ENCODE assay signal across 8 cellular contexts in the genomic region with DNA sequence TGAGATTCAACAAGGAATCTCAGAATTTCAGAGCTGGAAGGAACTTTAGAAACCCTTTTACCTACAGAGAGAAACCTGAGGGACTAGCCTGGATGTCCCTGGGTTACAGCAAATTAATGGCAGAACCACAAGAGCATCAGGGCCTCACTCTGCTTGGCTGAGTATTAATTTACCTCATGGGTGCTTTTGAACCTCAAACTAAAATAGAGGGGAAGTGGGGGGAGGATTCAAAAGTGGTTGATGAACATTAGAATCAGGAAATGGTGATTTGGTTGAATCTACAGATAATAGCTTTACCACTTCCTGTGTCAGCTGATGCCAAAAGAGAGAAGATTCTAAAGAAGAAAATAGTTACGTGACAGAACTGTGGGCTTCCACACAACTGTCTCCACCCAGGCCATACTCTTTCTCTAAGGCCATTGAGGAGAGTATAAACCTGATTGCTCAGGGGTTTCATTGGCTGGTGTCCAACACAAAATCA. TPM values are rescaled to one million over a fixed set of nuclear protein-coding genes. Genes with fewer than 3 reads are reported as not detected.
DNase-seq lines count a peak whose midpoint lies in the region; ATAC-seq and TF ChIP-seq lines count a peak whose summit lies in the region.

No MANE protein-coding gene starts in this region.

- H3K4me1 ChIP-seq in Peyer's patch: peaks cover 0 to 15% (median 10%) of the 10 kb centered on the region in 4 donors
- peaks cover 42 to 97% (median 62%) of the 10 kb centered on the region in 6 donors for H3K4me1 ChIP-seq in spleen
- no peaks in the 10 kb centered on the region; a peak in 1 of 4 replicates for H3K4me1 ChIP-seq in SK-N-SH (ENCODE audit: control insufficient read depth in 1 of 2, insufficient read depth in 2 of 2, low read depth in 1 of 2, low read length in 1 of 2)

- TF ChIP-seq POLR2A in Peyer's patch (IDR thresholded peaks at IDR 0.05): no peak
- TF ChIP-seq POLR2A in spleen (IDR thresholded peaks at IDR 0.05): no peak

- H3K27me3 ChIP-seq in Peyer's patch (no peaks in the 10 kb centered on the region), spleen (replicated peaks in 1 of 7) (peaks cover 0 to 64% (median 0%) of the 10 kb centered on the region in 7 donors), SK-N-SH (ENCODE audit: insufficient read depth) (peaks cover 93% of the 10 kb centered on the region)

- no peak for TF ChIP-seq RAD21 in SK-N-SH (IDR thresholded peaks at IDR 0.05; ENCODE audit: low read length)

- H3F3A ChIP-seq in SK-N-SH (replicated peaks; ENCODE audit: insufficient read depth): no peaks in the 10 kb centered on the region

- no peak overlapping the region for H2AFZ ChIP-seq in SK-N-SH (ENCODE audit: low read depth)

- intact Hi-C loops in spleen (cut with DNase I; ENCODE audit: low total_unique reads): no loop called here

- no peaks in the 10 kb centered on the region for H4K20me1 ChIP-seq in SK-N-SH (ENCODE audit: insufficient read depth)

- TF ChIP-seq CTCF in Peyer's patch (IDR thresholded peaks at IDR 0.05): no peak
- TF ChIP-seq CTCF in spleen (IDR thresholded peaks at IDR 0.05 in 8 of 11, conservative IDR thresholded peaks at IDR 0.05 in 3 of 11): no peak
- no peak for TF ChIP-seq CTCF in SK-N-SH (IDR thresholded peaks at IDR 0.05)
- TF ChIP-seq CTCF in RWPE1 (conservative IDR thresholded peaks at IDR 0.05; ENCODE audit: low read depth): no peak

- ATAC-seq in HG02870 (IDR thresholded peaks at IDR 0.05; ENCODE audit: unreplicated experiment): peak; percentile 67

- WGBS in spleen, 5 donors: 3 to 11% (median 8%) methylated on average over 1 of the region's 1 CpG
- WGBS in SK-N-SH (ENCODE audit: low lambda C conversion rate): 3% methylated on average over 1 of the region's 1 CpG

- TF ChIP-seq EP300 in SK-N-SH (IDR thresholded peaks at IDR 0.05; ENCODE audit: borderline replicate concordance in 1 of 2, low read depth in 1 of 2, low read length in 1 of 2): no peak

- no peaks in the 10 kb centered on the region for H3K9me2 ChIP-seq in SK-N-SH

- H3K27ac ChIP-seq in Peyer's patch (peak overlapping the region in 3 of 4 donors; percentile 43 to 68 (median 59)), spleen (peak overlapping the region in 7 of 8 donors; percentile 36 to 82 (median 70)), SK-N-SH (ENCODE audit: low read depth in 2 of 2, low read length in 1 of 2) (no peak overlapping the region), RWPE1 (no peak overlapping the region)

- CTCF ChIA-PET in SK-N-SH (lab: Yijun Ruan, JAX): interaction anchor here (4.7 kb wide), 1 partner anchor 15 kb away, joined by 31 read pairs; no protein-coding TSS in a partner anchor
- CTCF ChIA-PET in RWPE1 (lab: Yijun Ruan, JAX): no interaction called here

- H3K36me3 ChIP-seq in Peyer's patch (no peaks in the 10 kb centered on the region), spleen (no peaks in the 10 kb centered on the region), SK-N-SH (replicated peaks in 1 of 2; ENCODE audit: control insufficient read depth in 1 of 2, insufficient read depth in 2 of 2, low read length in 1 of 2) (no peaks in the 10 kb centered on the region)

- no peak overlapping the region for H3K9ac ChIP-seq in SK-N-SH

- no peaks in the 10 kb centered on the region for H3K79me2 ChIP-seq in SK-N-SH (ENCODE audit: insufficient read depth)

- H3K4me2 ChIP-seq in SK-N-SH: no peak overlapping the region

- peak; percentile 69 for DNase-seq in activated effector memory CD4-positive, alpha-beta T cell treated with anti-CD3 and anti-CD28 coated beads, Interleukin-2, amount 50 U/mL, for 16 hours
- DNase-seq in activated effector memory CD4-positive, alpha-beta T cell treated with Interleukin-2 at 50 U/mL for 16 hours: no peak
- DNase-seq in Peyer's patch (peak in 1 of 3 donors; percentile 61), spleen (no peak), SK-N-SH (no peak), RWPE1 (ENCODE audit: low spot score) (no peak)
- DNase-seq in stimulated activated CD4-positive, alpha-beta T cell treated with anti-CD3 and anti-CD28 coated beads, Interleukin-1b, Interleukin-23, amount 100 ng/mL, for 48 hours: no peak

- POLR2A ChIA-PET in SK-N-SH (lab: Yijun Ruan, JAX): no interaction called here
- POLR2A ChIA-PET in RWPE1 (lab: Yijun Ruan, JAX; ENCODE audit: low non-redundant PET): no interaction called here

- H3K9me3 ChIP-seq in Peyer's patch: no peaks in the 10 kb centered on the region
- no peaks in the 10 kb centered on the region for H3K9me3 ChIP-seq in spleen
- H3K9me3 ChIP-seq in SK-N-SH: no peaks in the 10 kb centered on the region

- no peak overlapping the region for H3K4me3 ChIP-seq in Peyer's patch
- H3K4me3 ChIP-seq in spleen: no peak overlapping the region
- H3K4me3 ChIP-seq in SK-N-SH (ENCODE audit: low read depth in 2 of 2, low read length in 1 of 2): no peak overlapping the region

TF ChIP-seq in SK-N-SH, 30 proteins besides CTCF, POLR2A, EP300 and RAD21 (continues in another document):
- TF ChIP-seq RCOR1 (IDR thresholded peaks at IDR 0.05; ENCODE audit: low read length) (no peak), USF2 (IDR thresholded peaks at IDR 0.05; ENCODE audit: borderline replicate concordance, low read depth, low read length) (no peak), SIN3A (IDR thresholded peaks at IDR 0.05; ENCODE audit: borderline replicate concordance, low read depth, low read length) (no peak), NFIC (IDR thresholded peaks at IDR 0.05; ENCODE audit: borderline replicate concordance) (no peak), RFX5 (IDR thresholded peaks at IDR 0.05; ENCODE audit: low read length) (no peak), POLR2AphosphoS5 (IDR thresholded peaks at IDR 0.05; ENCODE audit: low read depth, low read length) (no peak), PBX3 (IDR thresholded peaks at IDR 0.05) (no peak), MAX (IDR thresholded peaks at IDR 0.05; ENCODE audit: low read depth) (no peak), JUND (IDR thresholded peaks at IDR 0.05) (no peak), NRF1 (IDR thresholded peaks at IDR 0.05; ENCODE audit: low read depth, low read length) (no peak), TCF12 (IDR thresholded peaks at IDR 0.05) (no peak), TAF1 (IDR thresholded peaks at IDR 0.05; ENCODE audit: borderline replicate concordance, low read depth, low read length) (no peak)
- TF ChIP-seq, protein P1, sequence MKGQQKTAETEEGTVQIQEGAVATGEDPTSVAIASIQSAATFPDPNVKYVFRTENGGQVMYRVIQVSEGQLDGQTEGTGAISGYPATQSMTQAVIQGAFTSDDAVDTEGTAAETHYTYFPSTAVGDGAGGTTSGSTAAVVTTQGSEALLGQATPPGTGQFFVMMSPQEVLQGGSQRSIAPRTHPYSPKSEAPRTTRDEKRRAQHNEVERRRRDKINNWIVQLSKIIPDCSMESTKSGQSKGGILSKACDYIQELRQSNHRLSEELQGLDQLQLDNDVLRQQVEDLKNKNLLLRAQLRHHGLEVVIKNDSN (IDR thresholded peaks at IDR 0.05; ENCODE audit: borderline replicate concordance, low read depth): no peak
- TF ChIP-seq, protein P2, sequence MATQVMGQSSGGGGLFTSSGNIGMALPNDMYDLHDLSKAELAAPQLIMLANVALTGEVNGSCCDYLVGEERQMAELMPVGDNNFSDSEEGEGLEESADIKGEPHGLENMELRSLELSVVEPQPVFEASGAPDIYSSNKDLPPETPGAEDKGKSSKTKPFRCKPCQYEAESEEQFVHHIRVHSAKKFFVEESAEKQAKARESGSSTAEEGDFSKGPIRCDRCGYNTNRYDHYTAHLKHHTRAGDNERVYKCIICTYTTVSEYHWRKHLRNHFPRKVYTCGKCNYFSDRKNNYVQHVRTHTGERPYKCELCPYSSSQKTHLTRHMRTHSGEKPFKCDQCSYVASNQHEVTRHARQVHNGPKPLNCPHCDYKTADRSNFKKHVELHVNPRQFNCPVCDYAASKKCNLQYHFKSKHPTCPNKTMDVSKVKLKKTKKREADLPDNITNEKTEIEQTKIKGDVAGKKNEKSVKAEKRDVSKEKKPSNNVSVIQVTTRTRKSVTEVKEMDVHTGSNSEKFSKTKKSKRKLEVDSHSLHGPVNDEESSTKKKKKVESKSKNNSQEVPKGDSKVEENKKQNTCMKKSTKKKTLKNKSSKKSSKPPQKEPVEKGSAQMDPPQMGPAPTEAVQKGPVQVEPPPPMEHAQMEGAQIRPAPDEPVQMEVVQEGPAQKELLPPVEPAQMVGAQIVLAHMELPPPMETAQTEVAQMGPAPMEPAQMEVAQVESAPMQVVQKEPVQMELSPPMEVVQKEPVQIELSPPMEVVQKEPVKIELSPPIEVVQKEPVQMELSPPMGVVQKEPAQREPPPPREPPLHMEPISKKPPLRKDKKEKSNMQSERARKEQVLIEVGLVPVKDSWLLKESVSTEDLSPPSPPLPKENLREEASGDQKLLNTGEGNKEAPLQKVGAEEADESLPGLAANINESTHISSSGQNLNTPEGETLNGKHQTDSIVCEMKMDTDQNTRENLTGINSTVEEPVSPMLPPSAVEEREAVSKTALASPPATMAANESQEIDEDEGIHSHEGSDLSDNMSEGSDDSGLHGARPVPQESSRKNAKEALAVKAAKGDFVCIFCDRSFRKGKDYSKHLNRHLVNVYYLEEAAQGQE (IDR thresholded peaks at IDR 0.05; ENCODE audit: low read depth, low read length): no peak

RNA-seq across cellular contexts. Expression of gene SKAP1, which starts 11.3 kb away (rescaled TPM):
- total RNA-seq in Peyer's patch: 10 to 100 TPM in 1 of 4 donors, 1 to 10 TPM in 3; 3.1 to 17.3 (median 6.5) TPM
- 10 to 100 TPM; 11.7 to 26.5 (median 20.5) TPM for total RNA-seq in spleen
- polyA plus RNA-seq in spleen: 10 to 100 TPM; 11.5 to 28.9 (median 20.5) TPM
- not detected in 2 replicates for polyA plus RNA-seq in SK-N-SH (2012; rRNA removed)
- polyA plus RNA-seq in SK-N-SH (2012; cell fraction: cytosol; rRNA removed): not detected in 2 replicates
- not detected in 2 replicates for polyA plus RNA-seq in SK-N-SH (2012; cell fraction: nucleus; rRNA removed)

Comparison
In these comparisons a context has a peak if more than half of its experiments do, and no peak if none do; other contexts are left out.
1. H3K27ac ChIP-seq: peak in Peyer's patch (3 of 4) and spleen (7 of 8); none in SK-N-SH (0 of 2) and RWPE1 (single experiment).